Comparison of ENCODE assay signal across 1 cellular context in the genomic region with DNA sequence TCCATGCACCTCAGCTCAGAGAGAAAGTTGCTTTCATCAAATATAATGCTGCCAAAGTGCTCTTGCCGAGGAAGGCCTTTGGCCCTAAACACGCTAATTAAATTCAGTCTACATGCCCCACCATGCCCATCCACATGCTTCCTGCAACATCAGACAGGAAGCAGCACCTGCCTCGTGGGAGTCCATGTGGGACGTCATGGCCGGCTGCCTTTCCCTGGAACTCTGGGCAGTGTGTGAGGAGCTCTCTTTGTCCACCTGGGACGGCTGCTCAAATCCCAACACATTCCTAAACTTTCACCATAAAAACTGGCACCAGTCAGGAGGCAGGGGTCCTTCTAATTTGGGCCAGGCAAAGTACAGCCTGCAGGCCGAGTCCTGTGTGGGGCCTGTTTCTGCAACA.
TF ChIP-seq lines count a peak whose summit lies in the region.

No MANE protein-coding gene starts in this region.

TF ChIP-seq in H1, 55 proteins besides CTCF, POLR2A, EP300 and RAD21 (continued from another document):
- TF ChIP-seq, protein P1, sequence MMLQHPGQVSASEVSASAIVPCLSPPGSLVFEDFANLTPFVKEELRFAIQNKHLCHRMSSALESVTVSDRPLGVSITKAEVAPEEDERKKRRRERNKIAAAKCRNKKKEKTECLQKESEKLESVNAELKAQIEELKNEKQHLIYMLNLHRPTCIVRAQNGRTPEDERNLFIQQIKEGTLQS (IDR thresholded peaks at IDR 0.05; ENCODE audit: insufficient read depth, low read depth, low read length): no peak
- TF ChIP-seq, protein P2, sequence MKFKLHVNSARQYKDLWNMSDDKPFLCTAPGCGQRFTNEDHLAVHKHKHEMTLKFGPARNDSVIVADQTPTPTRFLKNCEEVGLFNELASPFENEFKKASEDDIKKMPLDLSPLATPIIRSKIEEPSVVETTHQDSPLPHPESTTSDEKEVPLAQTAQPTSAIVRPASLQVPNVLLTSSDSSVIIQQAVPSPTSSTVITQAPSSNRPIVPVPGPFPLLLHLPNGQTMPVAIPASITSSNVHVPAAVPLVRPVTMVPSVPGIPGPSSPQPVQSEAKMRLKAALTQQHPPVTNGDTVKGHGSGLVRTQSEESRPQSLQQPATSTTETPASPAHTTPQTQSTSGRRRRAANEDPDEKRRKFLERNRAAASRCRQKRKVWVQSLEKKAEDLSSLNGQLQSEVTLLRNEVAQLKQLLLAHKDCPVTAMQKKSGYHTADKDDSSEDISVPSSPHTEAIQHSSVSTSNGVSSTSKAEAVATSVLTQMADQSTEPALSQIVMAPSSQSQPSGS (IDR thresholded peaks at IDR 0.05; ENCODE audit: low read length): no peak
- TF ChIP-seq PHF8 (conservative IDR thresholded peaks at IDR 0.05; ENCODE audit: low read depth, low read length) (no peak), JUN (IDR thresholded peaks at IDR 0.05; ENCODE audit: low read depth, low read length) (no peak), CBX5 (IDR thresholded peaks at IDR 0.05; ENCODE audit: low read depth, low read length) (no peak), HDAC2 (IDR thresholded peaks at IDR 0.05; ENCODE audit: borderline replicate concordance in 1 of 2, low read depth in 2 of 2, low read length in 2 of 2) (no peak), SAP30 (IDR thresholded peaks at IDR 0.05; ENCODE audit: insufficient read depth, insufficient replicate concordance, low read length) (no peak), NANOG (IDR thresholded peaks at IDR 0.05; ENCODE audit: insufficient read depth, low read depth, low read length, poor library complexity, severe bottlenecking) (no peak), TBP (IDR thresholded peaks at IDR 0.05; ENCODE audit: low read depth, low read length) (no peak), CHD7 (IDR thresholded peaks at IDR 0.05; ENCODE audit: insufficient replicate concordance, low read length) (no peak), KDM1A (IDR thresholded peaks at IDR 0.05; ENCODE audit: borderline replicate concordance, low read length) (no peak), RNF2 (IDR thresholded peaks at IDR 0.05; ENCODE audit: borderline replicate concordance, low read depth, low read length, missing control alignments, poor library complexity, severe bottlenecking) (no peak), RXRA (IDR thresholded peaks at IDR 0.05; ENCODE audit: insufficient read depth, low read depth, low read length) (no peak), ASH2L (IDR thresholded peaks at IDR 0.05; ENCODE audit: low read length) (no peak), CHD1 (IDR thresholded peaks at IDR 0.05; ENCODE audit: low read depth, low read length) (no peak)
